Comparison of ENCODE assay signal across 8 cellular contexts in the genomic region with DNA sequence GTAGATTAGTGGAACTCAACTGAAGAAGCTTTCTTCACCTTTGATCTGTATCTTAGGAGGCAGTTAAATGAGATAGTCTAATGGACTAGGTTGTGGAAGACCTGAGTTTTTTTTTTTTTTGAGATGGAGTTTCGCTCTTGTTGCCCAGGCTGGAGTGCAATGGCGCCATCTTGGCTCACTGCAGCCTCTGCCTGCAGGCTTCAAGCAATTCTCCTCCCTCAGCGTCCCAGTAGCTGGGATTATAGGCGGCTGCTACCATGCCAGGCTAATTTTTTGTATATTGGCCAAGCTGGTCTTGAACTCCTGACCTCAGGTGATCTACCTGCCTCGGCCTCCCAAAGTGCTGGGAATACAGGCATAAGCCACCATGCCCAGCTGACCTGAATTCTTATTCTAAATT. TPM values are rescaled to one million over a fixed set of nuclear protein-coding genes. Genes with fewer than 3 reads are reported as not detected.
DNase-seq lines count a peak whose midpoint lies in the region; ATAC-seq and TF ChIP-seq lines count a peak whose summit lies in the region.
"Not testable (repeated sequence)": the region's sequence is repeated elsewhere in the genome, so short reads cannot be mapped to it uniquely, and the experiment has no call there.

No MANE protein-coding gene starts in this region.

- DNase-seq in NT2/D1 (ENCODE audit: low read depth, low spot score); mammary epithelial cell; heart right ventricle; natural killer cell treated with Interleukin-12 subunit alpha and Interleukin-12 subunit beta and Interleukin-15 and Interleukin-18, amount 100 ng/mL, for 72 hours (ENCODE audit: low spot score); thoracic aorta (ENCODE audit: low spot score): not testable (repeated sequence)
- peak; percentile 18 for DNase-seq in activated CD4-positive, alpha-beta T cell treated with anti-CD3 and anti-CD28 coated beads for 48 hours

- H3K27ac ChIP-seq in DOHH2 (ENCODE audit: low read depth, low read length); mammary epithelial cell (ENCODE audit: insufficient read depth, low read depth, low read length); heart right ventricle; thoracic aorta: not testable (repeated sequence)
- peak overlapping the region; percentile 92 for H3K27ac ChIP-seq in KOPT-K1 (ENCODE audit: low read depth, low read length, poor library complexity, severe bottlenecking)

- peaks cover 33 to 35% of the 10 kb centered on the region in 2 donors for H3K4me1 Mint-ChIP-seq in natural killer cell treated with Interleukin-12 subunit alpha and Interleukin-12 subunit beta and Interleukin-15 and Interleukin-18, amount 100 ng/mL, for 72 hours (ENCODE audit: low read depth in 2 of 2)

- not testable (repeated sequence) for H3K27me3 ChIP-seq in DOHH2 (ENCODE audit: control insufficient read depth, low read length); NT2/D1 (ENCODE audit: insufficient read depth, insufficient read length); mammary epithelial cell (ENCODE audit: insufficient read depth, low read length); heart right ventricle; thoracic aorta (replicated peaks; ENCODE audit: insufficient read depth)

- not testable (repeated sequence) for H3K36me3 Mint-ChIP-seq in natural killer cell treated with Interleukin-12 subunit alpha and Interleukin-12 subunit beta and Interleukin-15 and Interleukin-18, amount 100 ng/mL, for 72 hours

- not testable (repeated sequence) for H3K9me2 ChIP-seq in DOHH2 (replicated peaks; ENCODE audit: control insufficient read depth, low read length)

- peaks cover 17% of the 10 kb centered on the region for H3K36me3 ChIP-seq in DOHH2 (ENCODE audit: control insufficient read depth, low read length)
- H3K36me3 ChIP-seq in KOPT-K1 (ENCODE audit: insufficient read depth, low read length); NT2/D1 (ENCODE audit: insufficient read depth, insufficient read length, low read length); mammary epithelial cell (ENCODE audit: insufficient read depth, low read length); heart right ventricle; thoracic aorta: not testable (repeated sequence)

- H3K79me2 ChIP-seq in DOHH2 (ENCODE audit: control insufficient read depth, low read length) = peaks cover 63% of the 10 kb centered on the region
- peaks cover 51% of the 10 kb centered on the region for H3K79me2 ChIP-seq in mammary epithelial cell (ENCODE audit: insufficient read depth, low read length)

- dilution Hi-C loops in mammary epithelial cell (cut with HindIII; ENCODE audit: low sequenced_read_pairs) = not testable (repeated sequence)

- peak overlapping the region; percentile 92 for H3K4me2 ChIP-seq in DOHH2 (ENCODE audit: low read length)
- H3K4me2 ChIP-seq in mammary epithelial cell (ENCODE audit: insufficient read depth, low read depth, low read length) = peak overlapping the region; percentile 90

- H3K9ac ChIP-seq in NT2/D1 (ENCODE audit: insufficient read length, low read depth) = peak overlapping the region; percentile 53
- H3K9ac ChIP-seq in mammary epithelial cell (ENCODE audit: insufficient read depth, low read length) = not testable (repeated sequence)

- H4K20me1 ChIP-seq in DOHH2 (ENCODE audit: control insufficient read depth, insufficient read depth, low read depth, low read length) = peaks cover 11% of the 10 kb centered on the region; the same call in 1 of the 2 replicates
- H4K20me1 ChIP-seq in mammary epithelial cell (ENCODE audit: insufficient read depth, low read length) = not testable (repeated sequence)

- H3K27ac Mint-ChIP-seq in natural killer cell treated with Interleukin-12 subunit alpha and Interleukin-12 subunit beta and Interleukin-15 and Interleukin-18, amount 100 ng/mL, for 72 hours = not testable (repeated sequence)

- CTCF ChIA-PET in mammary epithelial cell (lab: Charles Lee; ENCODE audit: low non-redundant PET) = not testable (repeated sequence)

- peak; percentile 41 for TF ChIP-seq CTCF in DOHH2 (IDR thresholded peaks at IDR 0.05; ENCODE audit: low read depth, low read length, poor library complexity, severe bottlenecking)
- not testable (repeated sequence) for TF ChIP-seq CTCF in mammary epithelial cell (conservative IDR thresholded peaks at IDR 0.05 in 1 of 2, IDR thresholded peaks at IDR 0.05 in 1 of 2; ENCODE audit: extremely low read depth in 1 of 2, insufficient read depth in 1 of 2, low read depth in 1 of 2, low read length in 2 of 2); heart right ventricle (IDR thresholded peaks at IDR 0.05); thoracic aorta (IDR thresholded peaks at IDR 0.05)

- not testable (repeated sequence) for ATAC-seq in heart right ventricle; natural killer cell treated with Interleukin-12 subunit alpha and Interleukin-12 subunit beta and Interleukin-15 and Interleukin-18, amount 100 ng/mL, for 72 hours; thoracic aorta (ENCODE audit: insufficient number of reproducible peaks, low FRiP score, low read depth)

- H3K4me3 ChIP-seq in DOHH2 (ENCODE audit: low read length) (peak overlapping the region; percentile 96), NT2/D1 (ENCODE audit: insufficient read length, low read depth) (peak overlapping the region; percentile 85), mammary epithelial cell (replicated peaks in 1 of 3; ENCODE audit: insufficient read depth in 1 of 3, low read depth in 2 of 3, low read length in 3 of 3) (peak overlapping the region in 2 of 3 experiments; percentile 52 to 95), heart right ventricle (peak overlapping the region in 7 of 10 donors; percentile 69 to 96 (median 90)), thoracic aorta (peak overlapping the region; percentile 98)

- not testable (repeated sequence) for BruUV-seq in mammary epithelial cell (replicated peaks; lab: Mats Ljungman, UMichigan)

- not testable (repeated sequence) for H3K27me3 Mint-ChIP-seq in natural killer cell treated with Interleukin-12 subunit alpha and Interleukin-12 subunit beta and Interleukin-15 and Interleukin-18, amount 100 ng/mL, for 72 hours

- H2AFZ ChIP-seq in mammary epithelial cell (ENCODE audit: low read depth, low read length) = not testable (repeated sequence)

- H3K9me3 Mint-ChIP-seq in natural killer cell treated with Interleukin-12 subunit alpha and Interleukin-12 subunit beta and Interleukin-15 and Interleukin-18, amount 100 ng/mL, for 72 hours = not testable (repeated sequence)

- peak overlapping the region; percentile 93 for H3K4me3 Mint-ChIP-seq in natural killer cell treated with Interleukin-12 subunit alpha and Interleukin-12 subunit beta and Interleukin-15 and Interleukin-18, amount 100 ng/mL, for 72 hours

- not testable (repeated sequence) for H3F3A ChIP-seq in DOHH2 (ENCODE audit: control insufficient read depth, insufficient read depth)

- WGBS in mammary epithelial cell (ENCODE audit: low coverage, missing lambda C conversion rate) = 67% methylated on average over 3 of the region's 5 CpGs
- 47 to 61% methylated on average over 5 of the region's 5 CpGs for WGBS in heart right ventricle, 2 donors

- peaks cover 41% of the 10 kb centered on the region for H3K4me1 ChIP-seq in DOHH2 (ENCODE audit: control insufficient read depth, low read length)
- H3K4me1 ChIP-seq in NT2/D1 (ENCODE audit: insufficient read depth, insufficient read length) = not testable (repeated sequence)
- H3K4me1 ChIP-seq in mammary epithelial cell (ENCODE audit: insufficient read depth, low read length) = peaks cover 19% of the 10 kb centered on the region
- H3K4me1 ChIP-seq in heart right ventricle = peaks cover 0 to 42% (median 41%) of the 10 kb centered on the region in 9 donors
- H3K4me1 ChIP-seq in thoracic aorta (ENCODE audit: control insufficient read depth in 1 of 2, low read depth in 2 of 2) = peaks cover 25 to 29% of the 10 kb centered on the region in 2 donors

- in situ Hi-C loops in mammary epithelial cell (cut with MboI; ENCODE audit: low sequenced_read_pairs in 2 of 2) = not testable (repeated sequence)

- not testable (repeated sequence) for H3K9me3 ChIP-seq in DOHH2 (ENCODE audit: control insufficient read depth, insufficient read depth, low read length); mammary epithelial cell (replicated peaks; ENCODE audit: insufficient read depth, low read length); thoracic aorta
- peaks cover 17% of the 10 kb centered on the region for H3K9me3 ChIP-seq in KOPT-K1 (ENCODE audit: insufficient read depth, low read length, poor library complexity, severe bottlenecking)
- peaks cover 13% of the 10 kb centered on the region; the same call in 1 of the 2 replicates for H3K9me3 ChIP-seq in NT2/D1 (ENCODE audit: insufficient read depth, low read length)
- peaks cover 0 to 20% (median 3%) of the 10 kb centered on the region in 11 donors for H3K9me3 ChIP-seq in heart right ventricle

- intact Hi-C loops in mammary epithelial cell (cut with micrococcal nuclease) = loop anchor here (2.0 to 5.0 kb wide), 4 partner anchors 21 to 586 kb away; a partner anchor contains a TSS
- intact Hi-C loops in heart right ventricle (cut with DNase I) = loop anchor here in 2 of 10 donors (5.0 kb wide), 4 partner anchors 66 to 141 kb away; a partner anchor contains a TSS

RNA-seq across cellular contexts. Expression of a gene that starts 2.0 kb away (rescaled TPM):
- total RNA-seq in mammary epithelial cell = 1 to 10 TPM; 1.5 to 1.7 TPM
- 1.5 TPM for polyA plus RNA-seq in mammary epithelial cell
- polyA minus RNA-seq in mammary epithelial cell = 5.4 TPM
- total RNA-seq in heart right ventricle = 1 to 10 TPM; 2.2 to 5.3 (median 4.0) TPM
- 1 to 10 TPM; 1.2 to 2.2 TPM for polyA plus RNA-seq in heart right ventricle
- 1 to 10 TPM; 1.0 to 2.9 TPM for total RNA-seq in natural killer cell treated with Interleukin-12 subunit alpha and Interleukin-12 subunit beta and Interleukin-15 and Interleukin-18, amount 100 ng/mL, for 72 hours
- total RNA-seq in thoracic aorta = 10 to 100 TPM in 1 of 2 donors, 1 to 10 TPM in 1; 3.0 to 11.4 TPM

RNA-seq across cellular contexts. Expression of a gene that starts 2.5 kb away (rescaled TPM):
- total RNA-seq in mammary epithelial cell (10 to 100 TPM; 43.5 to 43.7 TPM), heart right ventricle (10 to 100 TPM; 52.4 to 67.5 (median 61.0) TPM), thoracic aorta (10 to 100 TPM; 22.5 to 30.3 TPM)
- polyA plus RNA-seq in mammary epithelial cell (22.9 TPM), heart right ventricle (10 to 100 TPM; 23.0 to 26.7 TPM)
- polyA minus RNA-seq in mammary epithelial cell = 26.6 TPM
- total RNA-seq in natural killer cell treated with Interleukin-12 subunit alpha and Interleukin-12 subunit beta and Interleukin-15 and Interleukin-18, amount 100 ng/mL, for 72 hours = 10 to 100 TPM; 46.0 to 49.3 TPM
